8 cellular contexts compared by ENCODE assay signal in genomic region chr6:15491255-15491985, GRCh38.
DNase-seq lines count a peak whose midpoint lies in the region; ATAC-seq, FAIRE-seq and TF ChIP-seq lines count a peak whose summit lies in the region.

No MANE protein-coding gene starts in this region.

- intact Hi-C loops in right lobe of liver (cut with DNase I): no loop called here

- H3K4me3 ChIP-seq in A549: no peak overlapping the region
- H3K4me3 ChIP-seq in coronary artery: no peak overlapping the region
- no peak overlapping the region for H3K4me3 ChIP-seq in right lobe of liver

- H3K4me1 ChIP-seq in A549 (no peaks in the 10 kb centered on the region), right lobe of liver (peaks cover 0 to 4% (median 0%) of the 10 kb centered on the region in 4 donors)

- H3K9me3 ChIP-seq in A549 (no peaks in the 10 kb centered on the region), right lobe of liver (no peaks in the 10 kb centered on the region)

- H3K4me2 ChIP-seq in A549: no peak overlapping the region

- FAIRE-seq in A549 (lab: Jason Lieb, UNC): no peak
- FAIRE-seq in GM12891 (lab: Jason Lieb, UNC): peak; percentile 79

- TF ChIP-seq CTCF in A549 (IDR thresholded peaks at IDR 0.05) (peak; percentile 70), coronary artery (IDR thresholded peaks at IDR 0.05) (peak; percentile 77), right lobe of liver (IDR thresholded peaks at IDR 0.05) (peak; percentile 79 to 96 (median 94))

- peaks cover 0 to 13% (median 0%) of the 10 kb centered on the region in 4 donors for H3K36me3 ChIP-seq in right lobe of liver

- DNase-seq in A549 (ENCODE audit: low read depth in 1 of 2, low spot score in 1 of 2): peak; percentile 31 to 51
- DNase-seq in GM12891 (ENCODE audit: insufficient read length, low spot score): peak; percentile 60
- DNase-seq in NCI-H2196 (lab: John Stamatoyannopoulos, UW; ENCODE audit: unreplicated experiment): peak; percentile 79
- DNase-seq in activated CD4-positive, alpha-beta T cell treated with anti-CD3 and anti-CD28 coated beads, Interleukin-2, amount 50 U/mL, for 4 hours: peak; percentile 66 to 69
- DNase-seq in coronary artery (ENCODE audit: low spot score): no peak
- peak in 2 of 3 donors; percentile 63 to 73 for DNase-seq in right lobe of liver
- peak; percentile 44 to 68 (median 61) for DNase-seq in stimulated activated CD4-positive, alpha-beta T cell treated with anti-CD3 and anti-CD28 coated beads, TNF-alpha, amount 100 ng/mL, for 48 hours (ENCODE audit: low read depth in 3 of 3)

- WGBS in A549 (ENCODE audit: missing lambda C conversion rate): 15% methylated on average over 9 of the region's 9 CpGs
- 12% methylated on average over 9 of the region's 9 CpGs for WGBS in right lobe of liver (ENCODE audit: insufficient coverage, low coverage, low lambda C conversion rate, missing lambda C conversion rate)

- H3K27me3 ChIP-seq in right lobe of liver: no peaks in the 10 kb centered on the region

- peak; percentile 71 to 73 for TF ChIP-seq RAD21 in A549 (conservative IDR thresholded peaks at IDR 0.05 in 1 of 2, IDR thresholded peaks at IDR 0.05 in 1 of 2)

- CTCF ChIA-PET in A549 (lab: Yijun Ruan, JAX): interaction anchor here (0.8 to 2.0 kb wide), 4 partner anchors 11 to 25 kb away, joined by 3 to 7 read pairs (median 4); no protein-coding TSS in a partner anchor

- TF ChIP-seq POLR2A in A549 (IDR thresholded peaks at IDR 0.05; ENCODE audit: low read length): no peak
- no peak for TF ChIP-seq POLR2A in GM12891 (IDR thresholded peaks at IDR 0.05; ENCODE audit: low read depth, low read length)
- no peak for TF ChIP-seq POLR2A in right lobe of liver (IDR thresholded peaks at IDR 0.05)

- TF ChIP-seq EP300 in A549 (IDR thresholded peaks at IDR 0.05): no peak

- POLR2A ChIA-PET in A549 (lab: Yijun Ruan, JAX): no interaction called here

- peak; percentile 77 to 84; a peak in 5 of 6 replicates for ATAC-seq in A549
- ATAC-seq in right lobe of liver: peak; percentile 83 to 96 (median 90)
- ATAC-seq in HG02623 (IDR thresholded peaks at IDR 0.05; ENCODE audit: unreplicated experiment): no peak

- H3K27ac ChIP-seq in A549 (no peak overlapping the region), coronary artery (no peak overlapping the region), right lobe of liver (no peak overlapping the region)

TF ChIP-seq in A549, 52 proteins besides CTCF, POLR2A, EP300 and RAD21:
- no peak for TF ChIP-seq RNF2 (IDR thresholded peaks at IDR 0.05; ENCODE audit: borderline replicate concordance, low read depth)
- peak; percentile 72 for TF ChIP-seq SMC3 (IDR thresholded peaks at IDR 0.05)

TF ChIP-seq in GM12891, 5 proteins besides CTCF, POLR2A, EP300 and RAD21:
- TF ChIP-seq POLR2AphosphoS5 (IDR thresholded peaks at IDR 0.05; ENCODE audit: low read depth, low read length): no peak; the same call in 1 of the 2 replicates
- TF ChIP-seq POU2F2 (IDR thresholded peaks at IDR 0.05; ENCODE audit: low read depth, low read length): no peak
- no peak for TF ChIP-seq PAX5 (IDR thresholded peaks at IDR 0.05; ENCODE audit: insufficient read depth, low read length, severe bottlenecking)
- TF ChIP-seq TAF1 (IDR thresholded peaks at IDR 0.05; ENCODE audit: low read depth, low read length): no peak
- TF ChIP-seq SPI1 (IDR thresholded peaks at IDR 0.05; ENCODE audit: low read depth, low read length): no peak
